Comparison of ENCODE assay signal across 18 cellular contexts in genomic region chr10:70186571-70186970, GRCh38. TPM values are rescaled to one million over a fixed set of nuclear protein-coding genes. Genes with fewer than 3 reads are reported as not detected.
DNase-seq lines count a peak whose midpoint lies in the region; ATAC-seq and TF ChIP-seq lines count a peak whose summit lies in the region.
"Had no signal": no experiment of that assay in that cellular context is flagged by ENCODE, and none has a peak within 500 bp of the region (broad histone marks: within the 10 kb centered on the region; RNA-seq: fewer than 3 reads in every experiment).

No MANE protein-coding gene starts in this region.

- no peak for TF ChIP-seq RAD21 in IMR-90 (IDR thresholded peaks at IDR 0.05; ENCODE audit: low read length)

- H2BK15ac ChIP-seq in IMR-90 (ENCODE audit: low read depth, low read length): no peak overlapping the region

- POLR2A ChIA-PET in IMR-90 (lab: Charles Lee; ENCODE audit: unreplicated experiment): no interaction called here

- no peaks in the 10 kb centered on the region for H3K9me3 ChIP-seq in IMR-90 (ENCODE audit: control insufficient read depth, insufficient read depth, low read length)
- H3K9me3 ChIP-seq: BE2C had no signal

- H3K56ac ChIP-seq in IMR-90 (ENCODE audit: extremely low read depth, insufficient read depth, low read length): no peak overlapping the region

- intact Hi-C loops in IMR-90 (cut with micrococcal nuclease): no loop called here

- H3K4me3 ChIP-seq in IMR-90 (ENCODE audit: insufficient read depth, low read depth, low read length): no peak overlapping the region
- no peak overlapping the region for H3K4me3 ChIP-seq in fibroblast of mammary gland (ENCODE audit: control insufficient read depth, low read depth, low read length)

- BruUV-seq in IMR-90 (replicated peaks; lab: Mats Ljungman, UMichigan): no TSS peak

- in situ Hi-C loops in IMR-90 (cut with MboI; ENCODE audit: low sequenced_read_pairs): no loop called here

- no peak overlapping the region for H2AK9ac ChIP-seq in IMR-90 (replicated peaks; ENCODE audit: low read depth, low read length, poor library complexity)

- H2BK5ac ChIP-seq in IMR-90 (ENCODE audit: low read depth, low read length, poor library complexity, severe bottlenecking): no peak overlapping the region

- H4K91ac ChIP-seq in IMR-90 (ENCODE audit: insufficient read depth, low read depth, low read length): no peak overlapping the region

- H4K8ac ChIP-seq in IMR-90 (ENCODE audit: low read depth in 2 of 2, low read length in 2 of 2): no peak overlapping the region

- H3K9ac ChIP-seq in IMR-90 (ENCODE audit: low read depth, low read length): no peak overlapping the region

- CTCF ChIA-PET in IMR-90 (lab: Yijun Ruan, JAX): no interaction called here

- H2BK120ac ChIP-seq in IMR-90 (ENCODE audit: low read depth, low read length): no peak overlapping the region

- no peak overlapping the region for H2AFZ ChIP-seq in IMR-90 (replicated peaks; ENCODE audit: low read length, poor library complexity)

- no peak overlapping the region for H2AK5ac ChIP-seq in IMR-90 (ENCODE audit: low read depth, low read length)

- WGBS in IMR-90 (ENCODE audit: extremely low coverage in 2 of 2, insufficient read length in 1 of 2), 2 experiments: no CpG with 5 or more reads among the region's 3 CpGs

- H3K79me1 ChIP-seq in IMR-90 (ENCODE audit: low read depth in 1 of 2, low read length in 2 of 2): 0 out of 4 replicates have a peak, but pooled peaks cover 0 to 6% of the 10 kb centered on the region in 2 experiments

- no peak overlapping the region for H4K5ac ChIP-seq in IMR-90 (ENCODE audit: low read depth, low read length)

- no peak overlapping the region for H3K4ac ChIP-seq in IMR-90 (ENCODE audit: low read depth, low read length)

- H3K4me2 ChIP-seq in IMR-90 (ENCODE audit: low read depth, low read length): no peak overlapping the region

- H3K9me1 ChIP-seq in IMR-90 (ENCODE audit: insufficient read depth, low read length): peaks cover 8% of the 10 kb centered on the region

- H3K14ac ChIP-seq in IMR-90 (replicated peaks; ENCODE audit: low read depth, low read length): no peak overlapping the region

- no peak for TF ChIP-seq CTCF in IMR-90 (conservative IDR thresholded peaks at IDR 0.05; ENCODE audit: low read depth, low read length)
- TF ChIP-seq CTCF in VCaP (conservative IDR thresholded peaks at IDR 0.05): no peak
- TF ChIP-seq CTCF in fibroblast of mammary gland (conservative IDR thresholded peaks at IDR 0.05; ENCODE audit: control insufficient read depth, insufficient read depth, low read depth, low read length): no peak
- no peak for TF ChIP-seq CTCF in omental fat pad (IDR thresholded peaks at IDR 0.05)

- H4K20me1 ChIP-seq in IMR-90 (ENCODE audit: insufficient read depth, low read length): no peaks in the 10 kb centered on the region

- H3K27ac ChIP-seq in IMR-90 (ENCODE audit: insufficient read depth, low read length) (no peak overlapping the region), VCaP (0 out of 2 replicates have a peak overlapping the region, but pooled peaks have one; percentile 22)

- H3K23ac ChIP-seq in IMR-90 (ENCODE audit: low read depth, low read length): no peak overlapping the region

- TF ChIP-seq POLR2A in IMR-90 (IDR thresholded peaks at IDR 0.05; ENCODE audit: low read depth, low read length): no peak

- no peaks in the 10 kb centered on the region for H3K36me3 ChIP-seq in IMR-90 (ENCODE audit: control insufficient read depth, insufficient read depth, low read length)
- H3K36me3 ChIP-seq: BE2C had no signal

- dilution Hi-C loops in IMR-90 (cut with HindIII; ENCODE audit: low sequenced_read_pairs, unreplicated experiment): no loop called here

- peak; percentile 76 for DNase-seq in IMR-90
- peak; percentile 54 for DNase-seq in fibroblast of mammary gland (ENCODE audit: low read depth)
- no peak for DNase-seq in omental fat pad (ENCODE audit: low spot score)
- DNase-seq in UCSD-AML1 (lab: John Stamatoyannopoulos, UW; ENCODE audit: unreplicated experiment): no peak
- DNase-seq in GM19240 (ENCODE audit: insufficient read length, low spot score): no peak
- DNase-seq: BE2C, EL, GOT3, MM.1S, NCI-H1092, NCI-H1436, NCI-H187 treated with DMSO at 0.1 percent for 48 hours, NCI-H2227 treated with DMSO at 0.1 percent for 48 hours, NCI-H510A treated with DMSO at 0.1 percent for 48 hours, NCI-H748 treated with DMSO at 0.1 percent for 48 hours had no signal

- no peak overlapping the region for H3K18ac ChIP-seq in IMR-90 (ENCODE audit: low read depth, low read length)

- ATAC-seq in IMR-90 (ENCODE audit: low read depth) (no peak; the same call in 1 of the 2 replicates), omental fat pad (ENCODE audit: low FRiP score) (peak; percentile 33), HG02678 (IDR thresholded peaks at IDR 0.05; ENCODE audit: unreplicated experiment) (no peak)
- ATAC-seq: HCT116 had no signal

- H2BK20ac ChIP-seq in IMR-90 (ENCODE audit: low read depth, low read length): no peak overlapping the region

- H3K27me3 ChIP-seq in IMR-90 (ENCODE audit: control insufficient read depth, insufficient read depth, low read length): peaks cover 6% of the 10 kb centered on the region
- H3K27me3 ChIP-seq: BE2C had no signal

- peaks cover 18% of the 10 kb centered on the region for H3K4me1 ChIP-seq in IMR-90 (ENCODE audit: control insufficient read depth, insufficient read depth, low read length)

TF ChIP-seq in IMR-90, 13 proteins besides CTCF, POLR2A, EP300 and RAD21:
- no peak for TF ChIP-seq NFE2L2 (IDR thresholded peaks at IDR 0.05; ENCODE audit: low read depth, low read length)
- no peak for TF ChIP-seq MAZ (IDR thresholded peaks at IDR 0.05; ENCODE audit: borderline replicate concordance, low read depth, low read length)
- TF ChIP-seq CEBPB (IDR thresholded peaks at IDR 0.05; ENCODE audit: low read depth, low read length): peak; percentile 61

RNA-seq across cellular contexts. Expression of gene SAR1A, which starts 16.3 kb away (rescaled TPM):
- total RNA-seq in IMR-90 (2012; rRNA removed): 161 and 272 TPM in 2 replicates
- 45.8 and 56.9 TPM in 2 replicates for polyA plus RNA-seq in IMR-90 (2012; rRNA removed)
- 11.8 and 25.4 TPM in 2 replicates for polyA plus RNA-seq in IMR-90 (2012; cell fraction: cytosol; rRNA removed)
- polyA plus RNA-seq in IMR-90 (2012; cell fraction: nucleus; rRNA removed; ENCODE audit: low replicate concordance): 11.6 and 90.2 TPM in 2 replicates
- total RNA-seq in omental fat pad: 100 to 1,000 TPM in 3 of 4 donors, 10 to 100 TPM in 1; 97.7 to 179 (median 141) TPM

RNA-seq across cellular contexts. Expression of gene TYSND1, which starts 40.1 kb away (rescaled TPM):
- total RNA-seq in IMR-90 (2012; rRNA removed): 2.8 and 2.9 TPM in 2 replicates
- 4.1 and 4.6 TPM in 2 replicates for polyA plus RNA-seq in IMR-90 (2012; rRNA removed)
- polyA plus RNA-seq in IMR-90 (2012; cell fraction: cytosol; rRNA removed): 4.0 and 5.5 TPM in 2 replicates
- 12.4 and 20.6 TPM in 2 replicates for polyA plus RNA-seq in IMR-90 (2012; cell fraction: nucleus; rRNA removed; ENCODE audit: low replicate concordance)
- 10 to 100 TPM; 10.7 to 20.3 (median 13.7) TPM for total RNA-seq in omental fat pad

RNA-seq across cellular contexts. Expression of gene PPA1, which starts 46.7 kb away (rescaled TPM):
- 102 and 211 TPM in 2 replicates for total RNA-seq in IMR-90 (2012; rRNA removed)
- polyA plus RNA-seq in IMR-90 (2012; rRNA removed): 69.4 and 78.6 TPM in 2 replicates
- polyA plus RNA-seq in IMR-90 (2012; cell fraction: cytosol; rRNA removed): 32.2 and 54.5 TPM in 2 replicates
- 15.3 and 36.3 TPM in 2 replicates for polyA plus RNA-seq in IMR-90 (2012; cell fraction: nucleus; rRNA removed; ENCODE audit: low replicate concordance)
- 100 to 1,000 TPM in 3 of 4 donors, 10 to 100 TPM in 1; 92.4 to 331 (median 217) TPM for total RNA-seq in omental fat pad

RNA-seq across cellular contexts. Expression of gene AIFM2, which starts 53.9 kb away (rescaled TPM):
- total RNA-seq in IMR-90 (2012; rRNA removed): 1.7 and 2.0 TPM in 2 replicates
- 4.5 and 4.6 TPM in 2 replicates for polyA plus RNA-seq in IMR-90 (2012; rRNA removed)
- polyA plus RNA-seq in IMR-90 (2012; cell fraction: cytosol; rRNA removed): 3.6 and 5.9 TPM in 2 replicates
- polyA plus RNA-seq in IMR-90 (2012; cell fraction: nucleus; rRNA removed; ENCODE audit: low replicate concordance): 6.3 and 6.9 TPM in 2 replicates
- 100 to 1,000 TPM in 1 of 4 donors, 10 to 100 TPM in 3; 32.8 to 118 (median 53.6) TPM for total RNA-seq in omental fat pad

Comparison
In these comparisons a context has a peak if more than half of its experiments do, and no peak if none do; other contexts are left out.
1. DNase-seq: peak in IMR-90 (single experiment) and fibroblast of mammary gland (single experiment); none in omental fat pad (single experiment), UCSD-AML1 (single experiment) and GM19240 (single experiment).